Comparison of ENCODE assay signal across 16 cellular contexts in genomic region chr13:53398051-53398450, GRCh38.
A peak's percentile ranks its signal among the peaks of the same experiment; 100 is the strongest.
DNase-seq lines count a peak whose midpoint lies in the region; ATAC-seq and TF ChIP-seq lines count a peak whose summit lies in the region.
"Had no signal": no experiment of that assay in that cellular context is flagged by ENCODE, and none has a peak within 500 bp of the region (broad histone marks: within the 10 kb centered on the region; RNA-seq: fewer than 3 reads in every experiment).

No MANE protein-coding gene starts in this region.

- H2BK12ac ChIP-seq in neuronal stem cell (ENCODE audit: low read length): no peak overlapping the region

- no peak overlapping the region for H2AK5ac ChIP-seq in neuronal stem cell (ENCODE audit: low read depth, low read length)

- H4K91ac ChIP-seq in neuronal stem cell (ENCODE audit: low read depth, low read length, poor library complexity): no peak overlapping the region

- ATAC-seq in GM18519 (IDR thresholded peaks at IDR 0.05; ENCODE audit: low FRiP score, unreplicated experiment): no peak
- ATAC-seq in HG02970 (IDR thresholded peaks at IDR 0.05; ENCODE audit: low FRiP score, unreplicated experiment): no peak

- H3K27me3 ChIP-seq in HAP-1 (ENCODE audit: low read depth) (no peaks in the 10 kb centered on the region), WERI-Rb-1 (ENCODE audit: insufficient read depth, low read depth, severe bottlenecking) (no peaks in the 10 kb centered on the region), neuronal stem cell (ENCODE audit: control insufficient read depth in 3 of 3, insufficient read depth in 3 of 3, low read depth in 1 of 3, low read length in 3 of 3) (no peaks in the 10 kb centered on the region)

- no peak overlapping the region for H4K8ac ChIP-seq in neuronal stem cell (ENCODE audit: low read depth, low read length)

- no peak overlapping the region for H3K4me2 ChIP-seq in neuronal stem cell (ENCODE audit: insufficient read depth, low read length, poor library complexity, severe bottlenecking)

- in situ Hi-C loops in HAP-1 (cut with MboI; ENCODE audit: low sequenced_read_pairs): no loop called here

- H3K4me1 ChIP-seq in HAP-1: peaks cover 13% of the 10 kb centered on the region
- H3K4me1 ChIP-seq in neuronal stem cell (ENCODE audit: control insufficient read depth in 2 of 2, insufficient read depth in 1 of 2, low read depth in 1 of 2, low read length in 2 of 2): peaks cover 0 to 2% of the 10 kb centered on the region in 2 donors

- H3K79me1 ChIP-seq in neuronal stem cell (ENCODE audit: low read depth, low read length): no peaks in the 10 kb centered on the region

- H3K27ac ChIP-seq in WERI-Rb-1 (peak overlapping the region; percentile 76), neuronal stem cell (replicated peaks; ENCODE audit: low read length) (no peak overlapping the region)

- H3K23ac ChIP-seq in neuronal stem cell (ENCODE audit: low read depth, low read length, poor library complexity): no peak overlapping the region

- no peak overlapping the region for H3K9ac ChIP-seq in neuronal stem cell (ENCODE audit: low read depth, low read length, poor library complexity)

- no peak overlapping the region for H2BK120ac ChIP-seq in neuronal stem cell (ENCODE audit: low read depth, low read length)

- no peak overlapping the region for H3K14ac ChIP-seq in neuronal stem cell (ENCODE audit: low read length)

- H2AFZ ChIP-seq in neuronal stem cell (ENCODE audit: low read length): peak overlapping the region; percentile 76

- H2BK5ac ChIP-seq in neuronal stem cell (ENCODE audit: low read length): no peak overlapping the region

- H3K18ac ChIP-seq in neuronal stem cell (ENCODE audit: low read length): no peak overlapping the region

- H3K4me3 ChIP-seq in HAP-1: no peak overlapping the region
- 0 out of 2 replicates have a peak overlapping the region, but pooled peaks have one; percentile 23 for H3K4me3 ChIP-seq in WERI-Rb-1 (ENCODE audit: low read depth, low read length)
- no peak overlapping the region for H3K4me3 ChIP-seq in neuronal stem cell (ENCODE audit: low read length in 2 of 2)

- H3K9me3 ChIP-seq in HAP-1 (no peaks in the 10 kb centered on the region), WERI-Rb-1 (ENCODE audit: severe bottlenecking) (no peaks in the 10 kb centered on the region), neuronal stem cell (replicated peaks in 1 of 2; ENCODE audit: control insufficient read depth in 2 of 2, insufficient read depth in 1 of 2, low read depth in 1 of 2, low read length in 2 of 2) (no peaks in the 10 kb centered on the region)

- H3K4ac ChIP-seq in neuronal stem cell (ENCODE audit: low read length): no peak overlapping the region

- DNase-seq in HAP-1 (ENCODE audit: low spot score in 2 of 2): peak; percentile 41 to 65
- peak; percentile 96 for DNase-seq in NCI-H82 (lab: John Stamatoyannopoulos, UW)
- peak; percentile 54 for DNase-seq in WERI-Rb-1
- no peak for DNase-seq in neuronal stem cell (ENCODE audit: low spot score)
- no peak for DNase-seq in NAMALWA (ENCODE audit: low spot score)
- no peak for DNase-seq in NCI-H748 treated with DMSO at 0.1 percent for 48 hours (lab: John Stamatoyannopoulos, UW)
- DNase-seq: C1 segment of cervical spinal cord; Calu3; CD4-positive, alpha-beta memory T cell; COR-L47; DMS153; DND-41; GOT3; HCEC 1CT had no signal

- no peaks in the 10 kb centered on the region for H3K36me3 ChIP-seq in HAP-1 (replicated peaks)
- no peaks in the 10 kb centered on the region for H3K36me3 ChIP-seq in WERI-Rb-1
- no peaks in the 10 kb centered on the region for H3K36me3 ChIP-seq in neuronal stem cell (replicated peaks in 1 of 2; ENCODE audit: control insufficient read depth in 2 of 2, insufficient read depth in 2 of 2, low read length in 2 of 2)

- no peak overlapping the region for H2BK15ac ChIP-seq in neuronal stem cell (ENCODE audit: low read length)

- no CpG with 5 or more reads among the region's 2 CpGs for WGBS in neuronal stem cell (ENCODE audit: extremely low coverage in 2 of 2, insufficient read length in 2 of 2, insufficient replicate concordance in 1 of 2), 2 donors

- TF ChIP-seq CTCF in WERI-Rb-1 (IDR thresholded peaks at IDR 0.05; ENCODE audit: low read depth, low read length): no peak

Comparison
In these comparisons a context has a peak if more than half of its experiments do, and no peak if none do; other contexts are left out.
1. DNase-seq: peak in HAP-1 (2 of 2), NCI-H82 (single experiment) and WERI-Rb-1 (single experiment); none in neuronal stem cell (single experiment), NAMALWA (single experiment) and NCI-H748 treated with DMSO at 0.1 percent for 48 hours (single experiment).